In genomic region chr2:224711859-224712258, GRCh38 we compare ENCODE assay signal across 18 cellular contexts. TPM values are rescaled to one million over a fixed set of nuclear protein-coding genes. Genes with fewer than 3 reads are reported as not detected.
"Had no signal": no experiment of that assay in that cellular context is flagged by ENCODE, and none has a peak within 500 bp of the region (broad histone marks: within the 10 kb centered on the region; RNA-seq: fewer than 3 reads in every experiment).

No MANE protein-coding gene starts in this region.

- FAIRE-seq: pancreas, small intestine had no signal

- H3K27ac ChIP-seq: ascending aorta, gastroesophageal sphincter, hepatocyte, pancreas, WERI-Rb-1 had no signal

- H3K4me1 ChIP-seq: ascending aorta, gastroesophageal sphincter, pancreas had no signal

- H3K36me3 ChIP-seq: ascending aorta, gastroesophageal sphincter, pancreas, WERI-Rb-1 had no signal

- H3K9me3 ChIP-seq: ascending aorta, gastroesophageal sphincter, mucosa of descending colon, pancreas had no signal

- H3K79me2 ChIP-seq: hepatocyte had no signal

- ATAC-seq: activated T-helper 17 cell treated with anti-CD3 and anti-CD28 coated beads, Interleukin-2, amount 50 U/mL, for 72 hours; gastroesophageal sphincter; mucosa of descending colon; naive thymus-derived CD8-positive, alpha-beta T cell; pancreas; stimulated activated naive CD8-positive, alpha-beta T cell treated with anti-CD3 and anti-CD28 coated beads, Interleukin-15, amount 100 ng/mL, for 72 hours had no signal

- H3K4me3 ChIP-seq: ascending aorta, gastroesophageal sphincter, hepatocyte, mucosa of descending colon, pancreas had no signal

- H2AFZ ChIP-seq: hepatocyte had no signal

- H3K27me3 ChIP-seq: ascending aorta, gastroesophageal sphincter, hepatocyte had no signal

- DNase-seq: activated CD4-positive, alpha-beta T cell treated with anti-CD3 and anti-CD28 coated beads, Interleukin-2, amount 50 U/mL, for 48 hours; activated naive CD4-positive, alpha-beta T cell treated with Interleukin-2 at 50 U/mL for 16 hours; erythroblast; islet precursor cell; mucosa of descending colon; naive thymus-derived CD8-positive, alpha-beta T cell; pancreas; retina; small intestine; stimulated activated naive CD8-positive, alpha-beta T cell treated with anti-CD3 and anti-CD28 coated beads, Interleukin-15, amount 100 ng/mL, for 72 hours; WERI-Rb-1 had no signal

RNA-seq across cellular contexts. Expression of gene CCDC195, which starts 4.3 kb away (rescaled TPM):
- total RNA-seq: activated T-helper 17 cell treated with anti-CD3 and anti-CD28 coated beads, Interleukin-2, amount 50 U/mL, for 72 hours; ascending aorta; chondrocyte; gastroesophageal sphincter; hepatocyte; lung microvascular endothelial cell; mucosa of descending colon; naive thymus-derived CD8-positive, alpha-beta T cell; pancreas; temporal lobe had no signal
- polyA plus RNA-seq: hepatocyte; naive thymus-derived CD8-positive, alpha-beta T cell; pancreas; small intestine had no signal
